18 cellular contexts compared by ENCODE assay signal in the genomic region with DNA sequence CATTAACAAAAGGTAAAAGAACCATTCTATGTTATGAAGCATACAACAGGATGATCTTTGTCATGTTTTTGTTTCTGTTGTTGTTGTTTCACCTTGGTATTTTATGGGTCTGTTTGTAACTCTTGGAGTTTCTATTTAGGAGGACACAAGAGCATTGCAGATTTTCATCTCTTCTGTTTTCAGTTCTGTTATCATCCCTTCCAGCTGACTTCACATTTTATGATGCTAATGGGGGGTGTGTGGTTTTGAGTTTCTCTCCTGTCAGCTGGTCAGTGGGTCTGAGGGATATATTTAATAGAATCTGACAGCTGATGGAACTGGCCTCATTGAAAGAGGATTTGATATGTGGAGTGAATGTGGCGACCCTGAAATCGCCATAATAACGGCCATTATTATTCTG.
"Had no signal": no experiment of that assay in that cellular context is flagged by ENCODE, and none has a peak within 500 bp of the region (broad histone marks: within the 10 kb centered on the region; RNA-seq: fewer than 3 reads in every experiment).

No MANE protein-coding gene starts in this region.

- H3K4me3 Mint-ChIP-seq: mesothelial cell of epicardium, naive B cell had no signal

- H3K27ac Mint-ChIP-seq: mesothelial cell of epicardium had no signal

- H3K4me1 Mint-ChIP-seq: mesothelial cell of epicardium, naive B cell had no signal

- H3K27me3 ChIP-seq: foreskin keratinocyte, gastroesophageal sphincter had no signal

- H3K4me3 ChIP-seq: coronary artery, dorsolateral prefrontal cortex, esophagus muscularis mucosa, gastroesophageal sphincter, heart left ventricle, left lung, lower lobe of right lung, mucosa of descending colon had no signal

- H3K9me3 Mint-ChIP-seq: mesothelial cell of epicardium had no signal

- H3K36me3 Mint-ChIP-seq: mesothelial cell of epicardium, naive B cell had no signal

- H3K4me1 ChIP-seq: esophagus muscularis mucosa, foreskin keratinocyte, gastroesophageal sphincter, heart left ventricle, left lung, lower lobe of right lung had no signal

- H3K36me3 ChIP-seq: esophagus muscularis mucosa, gastroesophageal sphincter, heart left ventricle, left lung, lower lobe of right lung had no signal

- H3K9me3 ChIP-seq: esophagus muscularis mucosa, gastroesophageal sphincter, heart left ventricle, left lung, lower lobe of right lung, mucosa of descending colon had no signal

- H3K27ac ChIP-seq: coronary artery, dorsolateral prefrontal cortex, esophagus muscularis mucosa, foreskin keratinocyte, gastroesophageal sphincter, heart left ventricle, left lung, lower lobe of right lung had no signal

- ATAC-seq: foreskin keratinocyte, gastroesophageal sphincter, heart left ventricle, left cardiac atrium, left lung, left ventricle myocardium superior, lower lobe of right lung, mucosa of descending colon had no signal

- DNase-seq: dermis blood vessel endothelial cell; dorsolateral prefrontal cortex; effector CD4-positive, alpha-beta T cell; effector memory CD4-positive, alpha-beta T cell; foreskin keratinocyte; heart left ventricle; hippocampal formation; left cardiac atrium; left lung; left ventricle myocardium superior; lower lobe of right lung; mesenchymal stem cell; mucosa of descending colon; naive B cell had no signal
